13 cellular contexts compared by ENCODE assay signal in genomic region chr1:23908453-23909341, GRCh38. TPM values are rescaled to one million over a fixed set of nuclear protein-coding genes. Genes with fewer than 3 reads are reported as not detected.
DNase-seq lines count a peak whose midpoint lies in the region; ATAC-seq, FAIRE-seq and TF ChIP-seq lines count a peak whose summit lies in the region.
"Had no signal": no experiment of that assay in that cellular context is flagged by ENCODE, and none has a peak within 500 bp of the region (broad histone marks: within the 10 kb centered on the region; RNA-seq: fewer than 3 reads in every experiment).

No MANE protein-coding gene starts in this region.

- WGBS in heart left ventricle, 4 donors, result 44 to 53% (median 51%) methylated on average over 9 of the region's 9 CpGs
- 0% methylated on average over 9 of the region's 9 CpGs for WGBS in GM12878 (ENCODE audit: insufficient coverage, insufficient replicate concordance, low lambda C conversion rate, missing lambda C conversion rate)
- 25 to 51% methylated on average over 9 of the region's 9 CpGs for WGBS in testis, 2 donors

- ATAC-seq in heart left ventricle, result peak in 2 of 4 donors; percentile 62 to 63
- peak; percentile 55 for ATAC-seq in GM12878
- ATAC-seq in GM21515 (IDR thresholded peaks at IDR 0.05; ENCODE audit: unreplicated experiment), result no peak

- in situ Hi-C loops in GM12878 (cut with MboI), result no loop called here

- peak overlapping the region; percentile 21 for H2AFZ ChIP-seq in GM12878 (ENCODE audit: control insufficient read depth, low read depth, low read length)

- TF ChIP-seq RAD21 in GM12878 (IDR thresholded peaks at IDR 0.05; ENCODE audit: insufficient read depth, low read depth, low read length), result no peak

- TF ChIP-seq POLR2A in heart left ventricle (IDR thresholded peaks at IDR 0.05), result no peak
- no peak for TF ChIP-seq POLR2A in NB4 (IDR thresholded peaks at IDR 0.05; ENCODE audit: extremely low read depth, insufficient read length)
- peak; percentile 69; the same call in 1 of the 2 replicates for TF ChIP-seq POLR2A in GM12878 (IDR thresholded peaks at IDR 0.05; ENCODE audit: low read depth, low read length)
- TF ChIP-seq POLR2A in testis (IDR thresholded peaks at IDR 0.05), result no peak

- DNase-seq in heart left ventricle, result peak in 3 of 5 donors; percentile 7 to 39 (median 29)
- DNase-seq in right atrium auricular region (ENCODE audit: low spot score), result no peak
- DNase-seq in NB4 (ENCODE audit: low read depth), result peak; percentile 97
- DNase-seq in GM12878 (ENCODE audit: low read depth, low spot score), result peak; percentile 82
- no peak for DNase-seq in testis
- DNase-seq in urothelium cell line (ENCODE audit: low spot score), result no peak
- no peak for DNase-seq in T-helper 9 cell
- DNase-seq: foreskin melanocyte, NCI-H510A treated with DMSO at 0.1 percent for 48 hours had no signal

- peak overlapping the region; percentile 88 for H3K9ac ChIP-seq in GM12878 (ENCODE audit: control insufficient read depth, insufficient read depth, low read length)

- RAD21 ChIA-PET in GM12878 (lab: Charles Lee; ENCODE audit: unreplicated experiment), result interaction anchor here (1.2 to 5.9 kb wide), 10 partner anchors 7 to 383 kb away, joined by 3 to 54 read pairs (median 6); partner anchors contain the start of genes GALE, PITHD1 and PNRC2

- intact Hi-C loops in heart left ventricle (cut with DNase I), result loop anchor here in 1 of 10 donors (2.0 kb wide), 1 partner anchor 22 kb away; no protein-coding TSS in a partner anchor
- intact Hi-C loops in GM12878 (cut with micrococcal nuclease; ENCODE audit: unreplicated experiment), result loop anchor here (2.0 kb wide), 1 partner anchor 40 kb away; the partner anchor contains the start of gene FUCA1
- intact Hi-C loops in testis (cut with DNase I; ENCODE audit: low total_unique reads), result no loop called here

- H3K9me3 ChIP-seq in heart left ventricle (no peaks in the 10 kb centered on the region), right atrium auricular region (no peaks in the 10 kb centered on the region), GM12878 (replicated peaks; ENCODE audit: control insufficient read depth, insufficient read depth, low read length) (no peaks in the 10 kb centered on the region), testis (no peaks in the 10 kb centered on the region)

- no peaks in the 10 kb centered on the region for H4K20me1 ChIP-seq in GM12878 (ENCODE audit: control insufficient read depth, insufficient read depth)

- H3K27ac ChIP-seq in heart left ventricle (no peak overlapping the region), right atrium auricular region (no peak overlapping the region), GM12878 (ENCODE audit: control insufficient read depth, insufficient read depth) (peak overlapping the region; percentile 98), testis (no peak overlapping the region)
- H3K27ac ChIP-seq: C4-2B had no signal

- H3K4me1 ChIP-seq in heart left ventricle, result peaks cover 0 to 49% (median 0%) of the 10 kb centered on the region in 12 donors
- H3K4me1 ChIP-seq in right atrium auricular region, result no peaks in the 10 kb centered on the region
- H3K4me1 ChIP-seq in GM12878 (ENCODE audit: control insufficient read depth, insufficient read depth, low read length), result peaks cover 62% of the 10 kb centered on the region
- H3K4me1 ChIP-seq in testis, result no peaks in the 10 kb centered on the region

- CTCF ChIA-PET in GM12878 (lab: Yijun Ruan, JAX), result interaction anchor here (0.5 to 10.5 kb wide), 7 partner anchors 47 to 790 kb away, joined by 3 to 109 read pairs (median 4); no protein-coding TSS in a partner anchor

- H3K79me2 ChIP-seq in GM12878 (ENCODE audit: control insufficient read depth, insufficient read depth, low read length), result peaks cover 73% of the 10 kb centered on the region

- H3K27me3 ChIP-seq in heart left ventricle, result peaks cover 0 to 58% (median 14%) of the 10 kb centered on the region in 9 donors
- peaks cover 0 to 3% of the 10 kb centered on the region in 2 donors for H3K27me3 ChIP-seq in right atrium auricular region
- H3K27me3 ChIP-seq in GM12878 (replicated peaks in 1 of 2; ENCODE audit: control insufficient read depth in 2 of 2, insufficient read depth in 2 of 2, low read length in 1 of 2), result no peaks in the 10 kb centered on the region
- H3K27me3 ChIP-seq in testis, result no peaks in the 10 kb centered on the region

- H3K36me3 ChIP-seq in heart left ventricle (no peaks in the 10 kb centered on the region), right atrium auricular region (no peaks in the 10 kb centered on the region), GM12878 (ENCODE audit: control insufficient read depth in 2 of 2, insufficient read depth in 2 of 2, low read length in 1 of 2) (no peaks in the 10 kb centered on the region), testis (ENCODE audit: low read depth, missing control alignments) (no peaks in the 10 kb centered on the region)

- POLR2A ChIA-PET in GM12878 (lab: Charles Lee), result interaction anchor here (0.5 to 4.3 kb wide), 11 partner anchors 9 to 366 kb away, joined by 3 to 26 read pairs (median 5); partner anchors contain the start of genes HMGCL, PNRC2 and SRSF10

- H3K4me3 ChIP-seq in heart left ventricle (no peak overlapping the region), right atrium auricular region (no peak overlapping the region), NB4 (ENCODE audit: low read depth, low read length) (peak overlapping the region; percentile 30), GM12878 (peak overlapping the region; percentile 66), testis (no peak overlapping the region)

- SMC1A ChIA-PET in GM12878 (lab: Charles Lee; ENCODE audit: uncharacterized antibody, unreplicated experiment), result interaction anchor here (0.9 to 7.7 kb wide), 11 partner anchors 8 to 134 kb away, joined by 3 to 66 read pairs (median 5); partner anchors contain the start of genes HMGCL, PITHD1 and SRSF10

- H3K4me2 ChIP-seq in GM12878 (ENCODE audit: control insufficient read depth, insufficient read depth), result peak overlapping the region; percentile 82

- peak; percentile 38 for FAIRE-seq in GM12878 (lab: Jason Lieb, UNC)
- no peak for FAIRE-seq in urothelium cell line (lab: Jason Lieb, UNC)

- TF ChIP-seq EP300 in GM12878 (IDR thresholded peaks at IDR 0.05; ENCODE audit: borderline replicate concordance in 1 of 2, control insufficient read depth in 1 of 2, low read depth in 2 of 2, low read length in 2 of 2), result no peak; a peak in 1 of 4 replicates

- TF ChIP-seq CTCF in heart left ventricle (IDR thresholded peaks at IDR 0.05), result no peak
- TF ChIP-seq CTCF in right atrium auricular region (IDR thresholded peaks at IDR 0.05), result no peak
- no peak for TF ChIP-seq CTCF in NB4 (IDR thresholded peaks at IDR 0.05; ENCODE audit: low read depth, low read length)
- no peak for TF ChIP-seq CTCF in GM12878 (IDR thresholded peaks at IDR 0.05 in 2 of 3, conservative IDR thresholded peaks at IDR 0.05 in 1 of 3; ENCODE audit: control insufficient read depth in 2 of 3, extremely low read depth in 1 of 3, insufficient read depth in 1 of 3, low read depth in 3 of 3, low read length in 3 of 3)
- no peak for TF ChIP-seq CTCF in testis (IDR thresholded peaks at IDR 0.05)

- BruUV-seq in GM12878 (replicated peaks; lab: Mats Ljungman, UMichigan), result no TSS peak

RNA-seq across cellular contexts. Expression of gene CNR2, which starts 4.5 kb away (rescaled TPM):
- total RNA-seq in heart left ventricle, result under 1 TPM in 3 of 9 donors, not detected in 6; 0.07 to 0.13 (median 0.11) TPM
- under 1 TPM in 1 of 2 donors, not detected in 1; 0.01 TPM for polyA plus RNA-seq in heart left ventricle
- under 1 TPM in 1 of 2 donors, not detected in 1; 0.04 TPM for total RNA-seq in right atrium auricular region
- 18.1 and 19.7 TPM in 2 replicates for total RNA-seq in GM12878 (2013; cell fraction: nucleolus; rRNA removed)
- 19.2 and 19.8 TPM in 2 replicates for total RNA-seq in GM12878 (2014; rRNA removed)
- 18.9 and 19.5 TPM in 2 replicates for total RNA-seq in GM12878 (2014; rRNA removed; fragmentation: Illumina TruSeq; extraction: Trizol)
- 13.6 and 15.1 TPM in 2 replicates for total RNA-seq in GM12878 (2021)
- 3.5 TPM for polyA plus RNA-seq in GM12878 (2011; ENCODE audit: low read depth)
- polyA plus RNA-seq in GM12878 (2011; rRNA removed), result 0.40 and 0.46 TPM in 2 replicates
- 0.45 and 0.52 TPM in 2 replicates for polyA plus RNA-seq in GM12878 (2011; cell fraction: cytosol; rRNA removed)
- polyA plus RNA-seq in GM12878 (2011; cell fraction: nucleus; rRNA removed), result 0.38 and 0.54 TPM in 2 replicates
- polyA plus RNA-seq in GM12878 (2012), result 5.1 and 6.4 TPM in 2 replicates
- polyA plus RNA-seq in GM12878 (2014; fragmentation: Illumina TruSeq; extraction: Trizol), result 12.8 and 13.5 TPM in 2 replicates
- 10 to 100 TPM in 1 of 2 experiments, 1 to 10 TPM in 1; 9.8 to 12.3 TPM for polyA plus RNA-seq in GM12878 (2014; fragmentation: Nextera tagmentation; extraction: Ambion mirVana)
- polyA plus RNA-seq in GM12878 (2014; rRNA removed), result 10.3 and 11.2 TPM in 2 replicates
- 10 to 100 TPM; 11.9 to 12.2 TPM for polyA plus RNA-seq in GM12878 (2016; fragmentation: Nextera tagmentation; extraction: Ambion mirVana)
- polyA minus RNA-seq in GM12878 (2011; rRNA and poly(A)+ RNA removed), result 0.59 and 1.1 TPM in 2 replicates
- 0.21 TPM in 1 of 2 replicates, not detected in the other for polyA minus RNA-seq in GM12878 (2011; cell fraction: cytosol; rRNA and poly(A)+ RNA removed)
- polyA minus RNA-seq in GM12878 (2011; cell fraction: nucleus; rRNA and poly(A)+ RNA removed), result 0.24 and 0.38 TPM in 2 replicates
- under 1 TPM; 0.06 to 0.08 TPM for total RNA-seq in testis
- 0.20 TPM for polyA plus RNA-seq in testis (ENCODE audit: insufficient read depth, low read depth, low replicate concordance)
- total RNA-seq: renal cortical epithelial cell had no signal
- polyA plus RNA-seq: urinary bladder had no signal

RNA-seq across cellular contexts. Expression of gene FUCA1, which starts 40.6 kb away (rescaled TPM):
- total RNA-seq in heart left ventricle (10 to 100 TPM; 12.8 to 54.2 (median 16.1) TPM), right atrium auricular region (10 to 100 TPM; 17.0 to 21.0 TPM), GM12878 (2014; rRNA removed) (53.7 and 59.5 TPM in 2 replicates), GM12878 (2014; rRNA removed; fragmentation: Illumina TruSeq; extraction: Trizol) (51.4 and 54.4 TPM in 2 replicates), GM12878 (2021) (41.3 and 42.4 TPM in 2 replicates), testis (10 to 100 TPM; 34.0 to 41.2 TPM)
- polyA plus RNA-seq in heart left ventricle (10 to 100 TPM; 10.6 to 16.4 TPM), GM12878 (2011; rRNA removed) (51.6 and 65.1 TPM in 2 replicates), GM12878 (2014; fragmentation: Illumina TruSeq; extraction: Trizol) (55.9 and 61.5 TPM in 2 replicates), GM12878 (2014; fragmentation: Nextera tagmentation; extraction: Ambion mirVana) (10 to 100 TPM; 33.3 to 41.8 TPM), GM12878 (2014; rRNA removed) (39.6 and 49.9 TPM in 2 replicates), GM12878 (2016; fragmentation: Nextera tagmentation; extraction: Ambion mirVana) (100 to 1,000 TPM; 112 to 117 TPM), testis (ENCODE audit: insufficient read depth, low read depth, low replicate concordance) (68.8 TPM)
- total RNA-seq in GM12878 (2013; cell fraction: nucleolus; rRNA removed), result 37.5 and 45.4 TPM in 2 replicates
- polyA plus RNA-seq in GM12878 (2011; ENCODE audit: low read depth), result 40.3 TPM
- polyA plus RNA-seq in GM12878 (2011; cell fraction: cytosol; rRNA removed), result 31.8 and 33.0 TPM in 2 replicates
- polyA plus RNA-seq in GM12878 (2011; cell fraction: nucleus; rRNA removed), result 19.2 and 22.0 TPM in 2 replicates
- 39.7 and 51.5 TPM in 2 replicates for polyA plus RNA-seq in GM12878 (2012)
- 29.6 and 35.9 TPM in 2 replicates for polyA minus RNA-seq in GM12878 (2011; rRNA and poly(A)+ RNA removed)
- 10.7 and 11.8 TPM in 2 replicates for polyA minus RNA-seq in GM12878 (2011; cell fraction: cytosol; rRNA and poly(A)+ RNA removed)
- 5.4 and 9.6 TPM in 2 replicates for polyA minus RNA-seq in GM12878 (2011; cell fraction: nucleus; rRNA and poly(A)+ RNA removed)

RNA-seq across cellular contexts. Expression of gene PNRC2, which starts 50.9 kb away (rescaled TPM):
- total RNA-seq in heart left ventricle, result 100 to 1,000 TPM in 4 of 9 donors, 10 to 100 TPM in 5; 67.7 to 137 (median 80.5) TPM
- 10 to 100 TPM; 64.1 to 88.8 TPM for polyA plus RNA-seq in heart left ventricle
- 100 to 1,000 TPM in 1 of 2 donors, 10 to 100 TPM in 1; 92.3 to 105 TPM for total RNA-seq in right atrium auricular region
- total RNA-seq in GM12878 (2013; cell fraction: nucleolus; rRNA removed), result 54.9 and 55.6 TPM in 2 replicates
- total RNA-seq in GM12878 (2014; rRNA removed), result 106 and 125 TPM in 2 replicates
- total RNA-seq in GM12878 (2014; rRNA removed; fragmentation: Illumina TruSeq; extraction: Trizol), result 170 and 171 TPM in 2 replicates
- 172 and 178 TPM in 2 replicates for total RNA-seq in GM12878 (2021)
- polyA plus RNA-seq in GM12878 (2011; ENCODE audit: low read depth), result 57.8 TPM
- 155 and 222 TPM in 2 replicates for polyA plus RNA-seq in GM12878 (2011; rRNA removed)
- polyA plus RNA-seq in GM12878 (2011; cell fraction: cytosol; rRNA removed), result 71.7 and 76.9 TPM in 2 replicates
- polyA plus RNA-seq in GM12878 (2011; cell fraction: nucleus; rRNA removed), result 57.3 and 59.5 TPM in 2 replicates
- 101 and 118 TPM in 2 replicates for polyA plus RNA-seq in GM12878 (2012)
- 205 and 249 TPM in 2 replicates for polyA plus RNA-seq in GM12878 (2014; fragmentation: Illumina TruSeq; extraction: Trizol)
- 100 to 1,000 TPM; 135 to 140 TPM for polyA plus RNA-seq in GM12878 (2014; fragmentation: Nextera tagmentation; extraction: Ambion mirVana)
- 105 and 137 TPM in 2 replicates for polyA plus RNA-seq in GM12878 (2014; rRNA removed)
- 100 to 1,000 TPM; 179 to 180 TPM for polyA plus RNA-seq in GM12878 (2016; fragmentation: Nextera tagmentation; extraction: Ambion mirVana)
- 63.1 and 70.4 TPM in 2 replicates for polyA minus RNA-seq in GM12878 (2011; rRNA and poly(A)+ RNA removed)
- 44.5 and 59.6 TPM in 2 replicates for polyA minus RNA-seq in GM12878 (2011; cell fraction: cytosol; rRNA and poly(A)+ RNA removed)
- polyA minus RNA-seq in GM12878 (2011; cell fraction: nucleus; rRNA and poly(A)+ RNA removed), result 25.9 and 26.4 TPM in 2 replicates
- total RNA-seq in testis, result 10 to 100 TPM; 61.5 to 68.1 TPM
- 57.7 TPM for polyA plus RNA-seq in testis (ENCODE audit: insufficient read depth, low read depth, low replicate concordance)

Comparison
In these comparisons a context has a peak if more than half of its experiments do, and no peak if none do; other contexts are left out.
1. DNase-seq: peak in heart left ventricle (3 of 5), NB4 (single experiment) and GM12878 (single experiment); none in right atrium auricular region (single experiment), testis (single experiment), urothelium cell line (single experiment) and T-helper 9 cell (single experiment).
2. H3K4me3 ChIP-seq: peak in NB4 (single experiment) and GM12878 (single experiment); none in heart left ventricle (0 of 12), right atrium auricular region (0 of 2) and testis (0 of 2).
3. RNA of gene CNR2, which starts 4.5 kb away (total RNA-seq): 13.6 to 19.8 TPM in GM12878; 0.06 to 0.08 TPM in testis, 0.04 TPM in right atrium auricular region and 0.07 to 0.13 TPM in heart left ventricle; every median in the first group is over 10 times any median in the second.